20 cellular contexts compared by ENCODE assay signal in the genomic region with DNA sequence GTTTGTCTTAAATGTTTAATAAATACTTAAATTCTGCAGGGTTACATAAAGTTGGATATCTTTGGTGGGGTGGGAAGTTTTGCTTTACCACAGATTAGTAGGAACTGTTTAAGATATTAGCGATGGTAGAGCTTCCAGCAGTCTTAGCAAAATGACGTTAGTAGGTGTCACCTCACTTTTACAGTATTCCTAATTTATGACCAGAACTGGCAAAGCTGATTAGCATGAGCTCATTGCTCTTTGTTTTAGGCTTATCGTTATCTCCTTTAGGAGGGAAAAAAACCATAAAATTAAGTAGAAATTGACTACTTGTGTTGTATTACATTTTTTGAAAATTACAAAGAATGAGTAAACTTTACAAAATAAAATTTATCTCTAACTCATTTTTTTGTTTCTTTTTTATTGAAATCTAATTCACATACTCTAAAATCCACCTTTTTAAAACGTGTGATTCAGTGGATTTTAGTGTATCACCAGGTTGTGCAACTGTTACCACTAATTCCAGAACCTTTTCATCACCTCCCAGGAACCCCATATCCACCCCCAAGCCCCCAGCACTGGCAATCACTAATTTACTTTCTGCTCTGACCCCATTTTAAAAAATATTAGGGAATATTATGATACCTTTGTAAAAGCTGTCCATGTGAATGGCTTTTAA.
"Had no signal": no experiment of that assay in that cellular context is flagged by ENCODE, and none has a peak within 500 bp of the region (broad histone marks: within the 10 kb centered on the region; RNA-seq: fewer than 3 reads in every experiment).

No MANE protein-coding gene starts in this region.

- H2AFZ ChIP-seq: hepatocyte had no signal

- H3K27ac ChIP-seq: body of pancreas, epithelial cell of prostate, hepatocyte, pancreas, tibial nerve, vagina had no signal

- H3K4me3 Mint-ChIP-seq: activated CD4-positive, alpha-beta T cell treated with anti-CD3 and anti-CD28 coated beads, Interleukin-2, amount 10 ng/mL, durations not matched to agents 24 days and 14 days; activated CD8-positive, alpha-beta T cell treated with anti-CD3 and anti-CD28 coated beads, Interleukin-2, amount 10 ng/mL, durations not matched to agents 7 days and 5 days; activated naive CD4-positive, alpha-beta T cell treated with anti-CD3 and anti-CD28 coated beads, Interleukin-2, amount 50 U/mL, for 24 hours; naive thymus-derived CD4-positive, alpha-beta T cell; stimulated activated memory B cell treated with anti-CD40 and anti-IgM and Interleukin-4, amounts not matched to agents 10 μg/mL and 1 μg/mL and 100 μg/mL, for 72 hours; T-helper 2 cell treated with Interferon-gamma antibody and Interleukin-4, amounts not matched to agents 5 μg/mL and 100 μg/mL, for 36 hours had no signal

- H3K9me3 Mint-ChIP-seq: activated CD4-positive, alpha-beta T cell treated with anti-CD3 and anti-CD28 coated beads, Interleukin-2, amount 10 ng/mL, durations not matched to agents 24 days and 14 days; activated naive CD4-positive, alpha-beta T cell treated with anti-CD3 and anti-CD28 coated beads, Interleukin-2, amount 50 U/mL, for 24 hours; stimulated activated memory B cell treated with anti-CD40 and anti-IgM and Interleukin-4, amounts not matched to agents 10 μg/mL and 1 μg/mL and 100 μg/mL, for 72 hours; T-helper 2 cell treated with Interferon-gamma antibody and Interleukin-4, amounts not matched to agents 5 μg/mL and 100 μg/mL, for 36 hours had no signal

- H3K36me3 ChIP-seq: pancreas, vagina had no signal

- H3K4me2 ChIP-seq: hepatocyte had no signal

- H3K4me3 ChIP-seq: body of pancreas, hepatocyte, mucosa of descending colon, pancreas, tibial nerve, vagina had no signal

- H3K27me3 ChIP-seq: body of pancreas, hepatocyte, pancreas, tibial nerve, vagina had no signal

- H3K4me1 Mint-ChIP-seq: activated naive CD4-positive, alpha-beta T cell treated with anti-CD3 and anti-CD28 coated beads, Interleukin-2, amount 50 U/mL, for 24 hours had no signal

- H3K27ac Mint-ChIP-seq: activated CD4-positive, alpha-beta T cell treated with anti-CD3 and anti-CD28 coated beads, Interleukin-2, amount 10 ng/mL, durations not matched to agents 24 days and 14 days; activated CD8-positive, alpha-beta T cell treated with anti-CD3 and anti-CD28 coated beads, Interleukin-2, amount 10 ng/mL, durations not matched to agents 7 days and 5 days; activated naive CD4-positive, alpha-beta T cell treated with anti-CD3 and anti-CD28 coated beads, Interleukin-2, amount 50 U/mL, for 24 hours; naive thymus-derived CD4-positive, alpha-beta T cell; stimulated activated memory B cell treated with anti-CD40 and anti-IgM and Interleukin-4, amounts not matched to agents 10 μg/mL and 1 μg/mL and 100 μg/mL, for 72 hours; T-helper 2 cell treated with Interferon-gamma antibody and Interleukin-4, amounts not matched to agents 5 μg/mL and 100 μg/mL, for 36 hours had no signal

- H3K36me3 Mint-ChIP-seq: activated naive CD4-positive, alpha-beta T cell treated with anti-CD3 and anti-CD28 coated beads, Interleukin-2, amount 50 U/mL, for 24 hours; naive thymus-derived CD4-positive, alpha-beta T cell had no signal

- H3K27me3 Mint-ChIP-seq: stimulated activated memory B cell treated with anti-CD40 and anti-IgM and Interleukin-4, amounts not matched to agents 10 μg/mL and 1 μg/mL and 100 μg/mL, for 72 hours had no signal

- DNase-seq: activated CD4-positive, alpha-beta T cell treated with anti-CD3 and anti-CD28 coated beads, Interleukin-2, amount 10 ng/mL, durations not matched to agents 24 days and 14 days; activated CD4-positive, CD25-positive, alpha-beta regulatory T cell; activated CD8-positive, alpha-beta memory T cell treated with anti-CD3 and anti-CD28 coated beads, Interleukin-2, amount 50 U/mL, for 4 hours; activated CD8-positive, alpha-beta T cell treated with anti-CD3 and anti-CD28 coated beads, Interleukin-2, amount 10 ng/mL, durations not matched to agents 7 days and 5 days; activated effector memory CD4-positive, alpha-beta T cell treated with anti-CD3 and anti-CD28 coated beads, Interleukin-2, amount 50 U/mL, for 16 hours; activated T-cell treated with anti-CD3 and anti-CD28 coated beads, Interleukin-2, amount 50 U/mL, for 48 hours; amniotic stem cell; body of pancreas; effector memory CD4-positive, alpha-beta T cell; islet precursor cell; mucosa of descending colon; naive thymus-derived CD4-positive, alpha-beta T cell; pancreas had no signal

- H3K9me3 ChIP-seq: body of pancreas, mucosa of descending colon, pancreas, tibial nerve, vagina had no signal
